In genomic region chr22:31106001-31106571, GRCh38 we compare ENCODE assay signal across 8 cellular contexts. TPM values are rescaled to one million over a fixed set of nuclear protein-coding genes. Genes with fewer than 3 reads are reported as not detected.
DNase-seq lines count a peak whose midpoint lies in the region; ATAC-seq and TF ChIP-seq lines count a peak whose summit lies in the region.

No MANE protein-coding gene starts in this region.

- H3K4me3 ChIP-seq in heart right ventricle = peak overlapping the region; percentile 54 to 90 (median 80)
- H3K4me3 ChIP-seq in muscle layer of colon (ENCODE audit: low read depth in 1 of 2, low read length in 2 of 2) = peak overlapping the region; percentile 84 to 93
- H3K4me3 ChIP-seq in vagina = peak overlapping the region; percentile 74 to 95

- H3K27ac ChIP-seq in heart right ventricle (peak overlapping the region; percentile 55 to 96 (median 94)), muscle layer of colon (ENCODE audit: low read depth, low read length) (peak overlapping the region; percentile 84), vagina (peak overlapping the region; percentile 98)

- no peak for TF ChIP-seq POLR2A in vagina (IDR thresholded peaks at IDR 0.05)

- H3K27me3 ChIP-seq in heart right ventricle (no peaks in the 10 kb centered on the region), muscle layer of colon (ENCODE audit: control insufficient read depth in 1 of 2, insufficient read depth in 2 of 2, low read length in 2 of 2) (no peaks in the 10 kb centered on the region), vagina (no peaks in the 10 kb centered on the region)

- H3K9me3 ChIP-seq in heart right ventricle = no peaks in the 10 kb centered on the region
- H3K9me3 ChIP-seq in muscle layer of colon (ENCODE audit: low read length) = no peaks in the 10 kb centered on the region
- no peaks in the 10 kb centered on the region for H3K9me3 ChIP-seq in vagina

- H3K4me1 ChIP-seq in heart right ventricle (peaks cover 7 to 55% (median 30%) of the 10 kb centered on the region in 9 donors), muscle layer of colon (ENCODE audit: insufficient read depth, low read length) (peaks cover 43% of the 10 kb centered on the region), vagina (peaks cover 63% of the 10 kb centered on the region)

- ATAC-seq in heart right ventricle (peak in 1 of 8 donors; percentile 0), HG03342 (IDR thresholded peaks at IDR 0.05; ENCODE audit: unreplicated experiment) (no peak)

- WGBS in heart right ventricle, 2 donors = 52 to 57% methylated on average over 4 of the region's 4 CpGs

- peak overlapping the region; percentile 96 for H3K9ac ChIP-seq in muscle layer of colon (ENCODE audit: low read length)

- peak; percentile 12 to 13 for DNase-seq in heart right ventricle
- no peak for DNase-seq in cardiac septum (ENCODE audit: low spot score)
- peak; percentile 50 for DNase-seq in cerebellar cortex (ENCODE audit: low spot score)
- DNase-seq in vagina (ENCODE audit: extremely low spot score in 2 of 2) = no peak
- DNase-seq in mucosa of gallbladder (ENCODE audit: low spot score) = no peak
- no peak for DNase-seq in HUDEP-2 (lab: John Stamatoyannopoulos, UW; ENCODE audit: unreplicated experiment in 76 of 76)

- intact Hi-C loops in heart right ventricle (cut with DNase I) = loop anchor here in 5 of 10 donors (2.0 to 10.0 kb wide), 5 partner anchors 41 to 129 kb away; partner anchors contain the start of gene LIMK2 (in 2 of the 5)
- intact Hi-C loops in cardiac septum (cut with DNase I) = loop anchor here (5.0 to 10.0 kb wide), 3 partner anchors 126 to 169 kb away; no protein-coding TSS in a partner anchor
- intact Hi-C loops in vagina (cut with DNase I) = no loop called here

- no peak for TF ChIP-seq CTCF in heart right ventricle (IDR thresholded peaks at IDR 0.05)
- no peak for TF ChIP-seq CTCF in vagina (IDR thresholded peaks at IDR 0.05)

- H3K36me3 ChIP-seq in heart right ventricle = peaks cover 0 to 48% (median 34%) of the 10 kb centered on the region in 9 donors
- peaks cover 36% of the 10 kb centered on the region for H3K36me3 ChIP-seq in muscle layer of colon (ENCODE audit: insufficient read depth, low read length)
- peaks cover 0 to 3% of the 10 kb centered on the region in 2 donors for H3K36me3 ChIP-seq in vagina

RNA-seq across cellular contexts. Expression of gene SELENOM, which starts 1.3 kb away (rescaled TPM):
- 10 to 100 TPM; 21.5 to 73.9 (median 45.3) TPM for total RNA-seq in heart right ventricle
- polyA plus RNA-seq in heart right ventricle = 100 to 1,000 TPM; 122 to 134 TPM
- total RNA-seq in cardiac septum = 77.7 TPM
- total RNA-seq in vagina = 941 TPM
- total RNA-seq in mucosa of gallbladder = 252 TPM

RNA-seq across cellular contexts. Expression of gene INPP5J, which starts 16.7 kb away (rescaled TPM):
- total RNA-seq in heart right ventricle = 10 to 100 TPM; 15.2 to 31.7 (median 19.3) TPM
- polyA plus RNA-seq in heart right ventricle = 10 to 100 TPM in 1 of 2 donors, 1 to 10 TPM in 1; 7.9 to 14.0 TPM
- total RNA-seq in cardiac septum = 13.8 TPM
- total RNA-seq in vagina = 5.9 TPM
- total RNA-seq in mucosa of gallbladder = 8.7 TPM

RNA-seq across cellular contexts. Expression of gene SMTN, which starts 25.0 kb away (rescaled TPM):
- 100 to 1,000 TPM; 146 to 290 (median 204) TPM for total RNA-seq in heart right ventricle
- 100 to 1,000 TPM in 1 of 2 donors, 10 to 100 TPM in 1; 64.2 to 398 TPM for polyA plus RNA-seq in heart right ventricle
- 128 TPM for total RNA-seq in cardiac septum
- total RNA-seq in vagina = 199 TPM
- 510 TPM for total RNA-seq in mucosa of gallbladder

RNA-seq across cellular contexts. Expression of gene PLA2G3, which starts 34.2 kb away (rescaled TPM):
- total RNA-seq in heart right ventricle (not detected), cardiac septum (not detected), vagina (6.1 TPM), mucosa of gallbladder (0.78 TPM)
- polyA plus RNA-seq in heart right ventricle = under 1 TPM in 1 of 2 donors, not detected in 1; 0.01 TPM

RNA-seq across cellular contexts. Expression of gene RNF185, which starts 53.9 kb away (rescaled TPM):
- 10 to 100 TPM; 20.4 to 24.9 (median 22.0) TPM for total RNA-seq in heart right ventricle
- polyA plus RNA-seq in heart right ventricle = 10 to 100 TPM; 12.2 to 18.7 TPM
- 21.3 TPM for total RNA-seq in cardiac septum
- 22.8 TPM for total RNA-seq in vagina
- total RNA-seq in mucosa of gallbladder = 30.8 TPM

Comparison
In these comparisons a context has a peak if more than half of its experiments do, and no peak if none do; other contexts are left out.
1. DNase-seq: peak in heart right ventricle (2 of 2) and cerebellar cortex (single experiment); none in cardiac septum (single experiment), vagina (0 of 2), mucosa of gallbladder (single experiment) and HUDEP-2 (0 of 76).
2. Peak in every context shown above with its lines, with median percentiles within 50 percentile points of each other: H3K27ac ChIP-seq and H3K4me3 ChIP-seq.